8 cellular contexts compared by ENCODE assay signal in the genomic region with DNA sequence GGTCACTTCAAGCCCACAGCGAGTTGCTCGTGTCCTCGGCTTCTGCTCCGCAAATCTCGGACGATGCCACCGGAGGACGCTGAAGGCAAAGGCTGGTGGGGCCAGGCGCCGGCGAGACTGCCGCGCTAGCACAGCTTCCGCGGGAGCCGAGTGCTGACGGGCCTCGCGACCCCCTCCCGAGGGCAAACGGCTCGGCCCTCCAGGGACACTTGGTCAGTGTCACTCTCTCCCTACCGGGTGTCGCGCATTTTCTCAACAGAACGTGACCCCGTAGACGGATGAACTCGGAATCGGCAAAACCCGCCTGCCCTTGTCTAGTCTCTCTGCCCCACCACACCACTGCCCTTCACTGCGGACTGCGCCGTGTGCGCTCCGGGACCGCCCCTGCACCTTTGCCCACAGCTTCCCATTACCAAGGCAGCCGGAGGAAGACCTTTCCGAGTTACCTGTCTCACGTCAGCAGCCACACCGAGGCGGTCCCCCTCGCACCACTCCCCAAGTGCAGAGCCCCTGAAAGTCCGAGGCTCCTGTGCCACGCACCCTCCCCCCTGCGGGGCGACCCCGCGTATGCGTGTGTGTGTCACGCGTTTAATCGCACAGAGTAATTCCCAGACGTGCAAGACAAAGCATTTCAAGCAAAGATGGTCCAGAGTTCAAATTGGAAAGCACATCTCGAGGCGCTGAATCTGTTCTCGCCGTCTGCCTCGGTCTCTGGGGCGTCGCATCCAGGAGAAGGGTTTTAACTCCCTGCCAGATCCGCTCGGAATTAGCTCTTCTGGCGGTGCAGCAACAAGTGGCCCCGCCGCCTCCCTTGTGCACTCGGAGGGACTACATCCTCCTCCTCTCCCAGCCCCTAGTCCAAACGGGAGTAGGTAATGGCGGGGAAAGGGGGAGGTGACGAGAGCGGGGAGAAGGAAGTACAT.
DNase-seq lines count a peak whose midpoint lies in the region; ATAC-seq, FAIRE-seq and TF ChIP-seq lines count a peak whose summit lies in the region.

No MANE protein-coding gene starts in this region.

- FAIRE-seq in HTR-8/SVneo (lab: Jason Lieb, UNC) = no peak

- H3K4me1 Mint-ChIP-seq in WTC11 (peaks cover 40% of the 10 kb centered on the region), osteocyte (ENCODE audit: unreplicated experiment) (peaks cover 51% of the 10 kb centered on the region)

- peak overlapping the region; percentile 29 for H3K4me3 ChIP-seq in fibroblast of villous mesenchyme (ENCODE audit: low read depth, low read length)

- peaks cover 4% of the 10 kb centered on the region for H3K36me3 Mint-ChIP-seq in WTC11
- peaks cover 3% of the 10 kb centered on the region for H3K36me3 Mint-ChIP-seq in osteocyte (ENCODE audit: unreplicated experiment)

- DNase-seq in DMS53 (lab: John Stamatoyannopoulos, UW) = peak; percentile 70
- peak; percentile 30 for DNase-seq in HTR-8/SVneo (ENCODE audit: insufficient read length, low spot score)
- peak; percentile 58 for DNase-seq in WTC11 (ENCODE audit: low spot score)
- no peak for DNase-seq in fibroblast of villous mesenchyme (ENCODE audit: low read depth)
- DNase-seq in osteocyte (ENCODE audit: extremely low spot score, unreplicated experiment) = no peak

- TF ChIP-seq CTCF in WTC11 (IDR thresholded peaks at IDR 0.05) (no peak), fibroblast of villous mesenchyme (IDR thresholded peaks at IDR 0.05; ENCODE audit: insufficient read depth, low read depth, low read length) (peak; percentile 5), osteocyte (IDR thresholded peaks at IDR 0.05) (peak; percentile 55)

- ATAC-seq in WTC11 = peak; percentile 23
- no peak for ATAC-seq in HG03460 (IDR thresholded peaks at IDR 0.05; ENCODE audit: unreplicated experiment)
- no peak for ATAC-seq in HG03280 (IDR thresholded peaks at IDR 0.05; ENCODE audit: unreplicated experiment)
- no peak for ATAC-seq in HG03457 (IDR thresholded peaks at IDR 0.05; ENCODE audit: unreplicated experiment)

- POLR2A ChIA-PET in WTC11 (lab: Charles Lee) = interaction anchor here (0.6 to 0.7 kb wide), 2 partner anchors 119 to 141 kb away, joined by 3 read pairs; no protein-coding TSS in a partner anchor

- H3K27me3 Mint-ChIP-seq in WTC11 (ENCODE audit: low read depth) (peaks cover 94% of the 10 kb centered on the region), osteocyte (ENCODE audit: unreplicated experiment) (peaks cover 57% of the 10 kb centered on the region)

- H3K9me3 Mint-ChIP-seq in WTC11 (peaks cover 7% of the 10 kb centered on the region), osteocyte (ENCODE audit: unreplicated experiment) (peaks cover 5% of the 10 kb centered on the region)

- CTCF ChIA-PET in WTC11 (lab: Charles Lee) = interaction anchor here (0.8 to 3.6 kb wide), 10 partner anchors 18 to 203 kb away, joined by 3 to 27 read pairs (median 5); no protein-coding TSS in a partner anchor

- H3K4me3 Mint-ChIP-seq in WTC11 = peak overlapping the region; percentile 86
- peak overlapping the region; percentile 85 for H3K4me3 Mint-ChIP-seq in osteocyte (ENCODE audit: unreplicated experiment)

- H3K27ac Mint-ChIP-seq in WTC11 (no peak overlapping the region), osteocyte (ENCODE audit: unreplicated experiment) (peak overlapping the region; percentile 46)

TF ChIP-seq in WTC11, 78 proteins besides CTCF, POLR2A, EP300 and RAD21:
- no peak for TF ChIP-seq NFE2L1 (CRISPR knock-in tag; IDR thresholded peaks at IDR 0.05)
- 0 out of 2 replicates have a peak, but pooled peaks have one; percentile 14 for TF ChIP-seq FOXK1 (CRISPR knock-in tag; IDR thresholded peaks at IDR 0.05)
- TF ChIP-seq ARID4B (CRISPR knock-in tag; IDR thresholded peaks at IDR 0.05; ENCODE audit: borderline replicate concordance) = no peak
- TF ChIP-seq SP1 (CRISPR knock-in tag; conservative IDR thresholded peaks at IDR 0.05) = 0 out of 2 replicates have a peak, but pooled peaks have one; percentile 12
- peak; percentile 23; the same call in 1 of the 2 replicates for TF ChIP-seq MAX (CRISPR knock-in tag; IDR thresholded peaks at IDR 0.05)
- TF ChIP-seq ZNF232 (CRISPR knock-in tag; IDR thresholded peaks at IDR 0.05) = no peak
- TF ChIP-seq FOXP4 (CRISPR knock-in tag; IDR thresholded peaks at IDR 0.05) = 0 out of 2 replicates have a peak, but pooled peaks have one; percentile 12
- no peak for TF ChIP-seq MLX (CRISPR knock-in tag; IDR thresholded peaks at IDR 0.05)
- TF ChIP-seq ZNF121 (CRISPR knock-in tag; IDR thresholded peaks at IDR 0.05) = peak; percentile 2; the same call in 1 of the 2 replicates

Comparison
In these comparisons a context has a peak if more than half of its experiments do, and no peak if none do; other contexts are left out.
1. DNase-seq: peak in DMS53 (single experiment), HTR-8/SVneo (single experiment) and WTC11 (single experiment); none in fibroblast of villous mesenchyme (single experiment) and osteocyte (single experiment).